In genomic region chr2:41955641-41956040, GRCh38 we compare ENCODE assay signal across 11 cellular contexts.
DNase-seq lines count a peak whose midpoint lies in the region; ATAC-seq lines count a peak whose summit lies in the region.
"Had no signal": no experiment of that assay in that cellular context is flagged by ENCODE, and none has a peak within 500 bp of the region (broad histone marks: within the 10 kb centered on the region; RNA-seq: fewer than 3 reads in every experiment).

No MANE protein-coding gene starts in this region.

- peaks cover 9% of the 10 kb centered on the region for H3K27me3 Mint-ChIP-seq in activated CD4-positive, alpha-beta T cell treated with anti-CD3 and anti-CD28 coated beads, Interleukin-2, amount 10 ng/mL, durations not matched to agents 7 days and 5 days

- DNase-seq in caudate nucleus (lab: John Stamatoyannopoulos, UW) (no peak), COLO668 (lab: John Stamatoyannopoulos, UW; ENCODE audit: unreplicated experiment) (no peak), cerebellum (ENCODE audit: low spot score) (no peak)
- no peak for DNase-seq in activated CD4-positive, alpha-beta T cell treated with anti-CD3 and anti-CD28 coated beads, Interleukin-2, amount 10 ng/mL, durations not matched to agents 7 days and 5 days
- DNase-seq: activated CD4-positive, alpha-beta T cell treated with anti-CD3 and anti-CD28 coated beads, Interleukin-2, amount 50 U/mL, for 48 hours; NCI-H2081; stimulated activated naive CD4-positive, alpha-beta T cell treated with Interleukin-2 at 50 U/mL for 16 hours had no signal

- H3K27ac Mint-ChIP-seq in activated CD4-positive, alpha-beta T cell treated with anti-CD3 and anti-CD28 coated beads, Interleukin-2, amount 10 ng/mL, durations not matched to agents 7 days and 5 days, result no peak overlapping the region

- H3K4me3 Mint-ChIP-seq in activated CD4-positive, alpha-beta T cell treated with anti-CD3 and anti-CD28 coated beads, Interleukin-2, amount 10 ng/mL, durations not matched to agents 7 days and 5 days, result no peak overlapping the region

- H3K4me1 Mint-ChIP-seq in activated CD4-positive, alpha-beta T cell treated with anti-CD3 and anti-CD28 coated beads, Interleukin-2, amount 10 ng/mL, durations not matched to agents 7 days and 5 days, result peaks cover 4% of the 10 kb centered on the region

- ATAC-seq in GM18508 (IDR thresholded peaks at IDR 0.05; ENCODE audit: insufficient read depth, unreplicated experiment) (peak; percentile 37), GM21528 (IDR thresholded peaks at IDR 0.05; ENCODE audit: low FRiP score, unreplicated experiment) (peak; percentile 53), HG03469 (IDR thresholded peaks at IDR 0.05; ENCODE audit: unreplicated experiment) (peak; percentile 66), GM19463 (IDR thresholded peaks at IDR 0.05; ENCODE audit: unreplicated experiment) (no peak)

- H3K27ac ChIP-seq in caudate nucleus (ENCODE audit: low read depth, low read length), result peak overlapping the region; percentile 37

- no peaks in the 10 kb centered on the region for H3K9me3 Mint-ChIP-seq in activated CD4-positive, alpha-beta T cell treated with anti-CD3 and anti-CD28 coated beads, Interleukin-2, amount 10 ng/mL, durations not matched to agents 7 days and 5 days

- POLR2A ChIA-PET in activated CD4-positive, alpha-beta T cell treated with anti-CD3 and anti-CD28 coated beads, Interleukin-2, amount 10 ng/mL, durations not matched to agents 7 days and 5 days (lab: Charles Lee), result no interaction called here

- CTCF ChIA-PET in activated CD4-positive, alpha-beta T cell treated with anti-CD3 and anti-CD28 coated beads, Interleukin-2, amount 10 ng/mL, durations not matched to agents 7 days and 5 days (lab: Charles Lee), result no interaction called here

- H3K36me3 Mint-ChIP-seq in activated CD4-positive, alpha-beta T cell treated with anti-CD3 and anti-CD28 coated beads, Interleukin-2, amount 10 ng/mL, durations not matched to agents 7 days and 5 days (ENCODE audit: low read depth), result no peaks in the 10 kb centered on the region
